6 cellular contexts compared by ENCODE assay signal in genomic region chr19:53157601-53158000, GRCh38. TPM values are rescaled to one million over a fixed set of nuclear protein-coding genes. Genes with fewer than 3 reads are reported as not detected.
DNase-seq lines count a peak whose midpoint lies in the region; ATAC-seq and TF ChIP-seq lines count a peak whose summit lies in the region.

No MANE protein-coding gene starts in this region.

- POLR2A ChIA-PET in OCI-LY7 (lab: Charles Lee), result no interaction called here

- H3K9me3 ChIP-seq in OCI-LY7 (ENCODE audit: low read length) (peaks cover 15% of the 10 kb centered on the region), endodermal cell (ENCODE audit: control insufficient read depth, low read length) (peaks cover 13% of the 10 kb centered on the region)

- H3K27ac Mint-ChIP-seq in endodermal cell, result peak overlapping the region; percentile 73

- ATAC-seq in left lobe of liver, result no peak

- intact Hi-C loops in OCI-LY7 (cut with micrococcal nuclease; ENCODE audit: unreplicated experiment), result no loop called here

- H3K4me3 Mint-ChIP-seq in endodermal cell, result peak overlapping the region; percentile 84

- peak overlapping the region; percentile 81 for H3K4me2 ChIP-seq in OCI-LY7 (ENCODE audit: low read length)

- 31 to 36% methylated on average over 4 to 7 of the region's 7 CpGs for WGBS in endodermal cell (ENCODE audit: insufficient coverage in 1 of 2, insufficient read length in 1 of 2), 2 experiments

- H3K79me2 ChIP-seq in OCI-LY7 (ENCODE audit: insufficient read depth, low read depth, low read length), result peaks cover 17% of the 10 kb centered on the region; the same call in 1 of the 2 replicates

- peaks cover 37% of the 10 kb centered on the region for H3K36me3 ChIP-seq in OCI-LY7 (ENCODE audit: insufficient read depth, low read length)
- H3K36me3 ChIP-seq in endodermal cell (ENCODE audit: control insufficient read depth, insufficient read depth, low read length), result peaks cover 13% of the 10 kb centered on the region

- no peak overlapping the region for H2AFZ ChIP-seq in OCI-LY7 (ENCODE audit: low read length)

- H4K20me1 ChIP-seq in OCI-LY7 (ENCODE audit: insufficient read depth, low read length), result no peaks in the 10 kb centered on the region

- TF ChIP-seq CTCF in OCI-LY7 (conservative IDR thresholded peaks at IDR 0.05; ENCODE audit: low read length) (no peak), endodermal cell (conservative IDR thresholded peaks at IDR 0.05) (no peak)

- peaks cover 11% of the 10 kb centered on the region for H3K27me3 Mint-ChIP-seq in endodermal cell (ENCODE audit: insufficient read depth)

- no peak for DNase-seq in OCI-LY7 (ENCODE audit: low spot score)
- peak; percentile 72 for DNase-seq in endodermal cell
- no peak for DNase-seq in left lobe of liver (ENCODE audit: low spot score)
- no peak for DNase-seq in NCI-H146 (lab: John Stamatoyannopoulos, UW)
- no peak for DNase-seq in ureter (ENCODE audit: low spot score)

- H3K4me1 ChIP-seq in OCI-LY7 (ENCODE audit: insufficient read depth, low read length, poor library complexity, severe bottlenecking) (peaks cover 11% of the 10 kb centered on the region), endodermal cell (ENCODE audit: control insufficient read depth, insufficient read depth, low read length) (no peaks in the 10 kb centered on the region)

- no TSS peak for BruUV-seq in OCI-LY7 (replicated peaks; lab: Mats Ljungman, UMichigan)

- H3K36me3 Mint-ChIP-seq in endodermal cell (ENCODE audit: low read depth), result peaks cover 39% of the 10 kb centered on the region

- H3K27ac ChIP-seq in OCI-LY7 (ENCODE audit: low read depth, low read length, poor library complexity, severe bottlenecking) (no peak overlapping the region), endodermal cell (ENCODE audit: low read depth, low read length) (no peak overlapping the region), skin epidermis (peak overlapping the region in 10 of 21 experiments; percentile 29 to 88 (median 74))

- peak overlapping the region; percentile 69 for H3K9ac ChIP-seq in endodermal cell (ENCODE audit: extremely low read depth, low read length, poor library complexity, severe bottlenecking)

- CTCF ChIA-PET in OCI-LY7 (lab: Charles Lee; ENCODE audit: unreplicated experiment), result interaction anchor here (0.6 kb wide), 1 partner anchor 631 kb away, joined by 3 read pairs; no protein-coding TSS in a partner anchor

- H3K9me3 Mint-ChIP-seq in endodermal cell, result peaks cover 20% of the 10 kb centered on the region

- no peaks in the 10 kb centered on the region for H3K9me2 ChIP-seq in OCI-LY7 (ENCODE audit: insufficient read depth, low read length)

- H3K27me3 ChIP-seq in endodermal cell (ENCODE audit: control insufficient read depth, insufficient read depth, low read length, poor library complexity, severe bottlenecking), result no peaks in the 10 kb centered on the region

- H3K4me3 ChIP-seq in OCI-LY7 (ENCODE audit: low read depth, low read length, poor library complexity, severe bottlenecking), result peak overlapping the region; percentile 77
- peak overlapping the region; percentile 87 for H3K4me3 ChIP-seq in endodermal cell (ENCODE audit: low read length)
- peak overlapping the region; percentile 51 to 65 (median 57) for H3K4me3 ChIP-seq in skin epidermis

- H3K4me1 Mint-ChIP-seq in endodermal cell, result peaks cover 9% of the 10 kb centered on the region

RNA-seq across cellular contexts. Expression of gene ZNF347, which starts 1.3 kb away (rescaled TPM):
- total RNA-seq in OCI-LY7 (2014; rRNA removed; shearing (Covaris generic)), result 11.6 and 11.8 TPM in 2 replicates
- total RNA-seq in OCI-LY7 (2022), result 13.9 and 15.6 TPM in 2 replicates
- 10 to 100 TPM; 17.7 to 25.5 TPM for total RNA-seq in endodermal cell
- polyA plus RNA-seq in endodermal cell (2013, experiment 1 of 2), result 7.9 TPM
- polyA plus RNA-seq in endodermal cell (2013, experiment 2 of 2), result 7.3 TPM
- total RNA-seq in left lobe of liver, result 1.5 TPM
- total RNA-seq in ureter, result 24.1 TPM

RNA-seq across cellular contexts. Expression of gene ZNF415, which starts 24.9 kb away (rescaled TPM):
- total RNA-seq in OCI-LY7 (2014; rRNA removed; shearing (Covaris generic)), result 0.18 and 0.63 TPM in 2 replicates
- total RNA-seq in OCI-LY7 (2022) (0.51 and 0.89 TPM in 2 replicates), endodermal cell (10 to 100 TPM; 12.6 to 19.4 TPM), left lobe of liver (0.83 TPM), ureter (15.1 TPM)
- polyA plus RNA-seq in endodermal cell (2013, experiment 1 of 2), result 10.1 TPM
- polyA plus RNA-seq in endodermal cell (2013, experiment 2 of 2), result 12.3 TPM

RNA-seq across cellular contexts. Expression of gene ZNF665, which starts 35.6 kb away (rescaled TPM):
- 3.3 and 12.2 TPM in 2 replicates for total RNA-seq in OCI-LY7 (2014; rRNA removed; shearing (Covaris generic))
- total RNA-seq in OCI-LY7 (2022) (9.8 and 12.2 TPM in 2 replicates), endodermal cell (1 to 10 TPM; 7.6 to 8.6 TPM), left lobe of liver (0.28 TPM), ureter (11.7 TPM)
- polyA plus RNA-seq in endodermal cell (2013, experiment 1 of 2), result 5.8 TPM
- 4.8 TPM for polyA plus RNA-seq in endodermal cell (2013, experiment 2 of 2)

RNA-seq across cellular contexts. Expression of gene ZNF160, which starts 54.4 kb away (rescaled TPM):
- 18.8 and 19.7 TPM in 2 replicates for total RNA-seq in OCI-LY7 (2014; rRNA removed; shearing (Covaris generic))
- total RNA-seq in OCI-LY7 (2022) (35.5 and 40.4 TPM in 2 replicates), endodermal cell (10 to 100 TPM; 51.7 to 78.3 TPM), left lobe of liver (8.8 TPM), ureter (65.1 TPM)
- polyA plus RNA-seq in endodermal cell (2013, experiment 1 of 2), result 33.4 TPM
- polyA plus RNA-seq in endodermal cell (2013, experiment 2 of 2), result 33.4 TPM
